In the genomic region with DNA sequence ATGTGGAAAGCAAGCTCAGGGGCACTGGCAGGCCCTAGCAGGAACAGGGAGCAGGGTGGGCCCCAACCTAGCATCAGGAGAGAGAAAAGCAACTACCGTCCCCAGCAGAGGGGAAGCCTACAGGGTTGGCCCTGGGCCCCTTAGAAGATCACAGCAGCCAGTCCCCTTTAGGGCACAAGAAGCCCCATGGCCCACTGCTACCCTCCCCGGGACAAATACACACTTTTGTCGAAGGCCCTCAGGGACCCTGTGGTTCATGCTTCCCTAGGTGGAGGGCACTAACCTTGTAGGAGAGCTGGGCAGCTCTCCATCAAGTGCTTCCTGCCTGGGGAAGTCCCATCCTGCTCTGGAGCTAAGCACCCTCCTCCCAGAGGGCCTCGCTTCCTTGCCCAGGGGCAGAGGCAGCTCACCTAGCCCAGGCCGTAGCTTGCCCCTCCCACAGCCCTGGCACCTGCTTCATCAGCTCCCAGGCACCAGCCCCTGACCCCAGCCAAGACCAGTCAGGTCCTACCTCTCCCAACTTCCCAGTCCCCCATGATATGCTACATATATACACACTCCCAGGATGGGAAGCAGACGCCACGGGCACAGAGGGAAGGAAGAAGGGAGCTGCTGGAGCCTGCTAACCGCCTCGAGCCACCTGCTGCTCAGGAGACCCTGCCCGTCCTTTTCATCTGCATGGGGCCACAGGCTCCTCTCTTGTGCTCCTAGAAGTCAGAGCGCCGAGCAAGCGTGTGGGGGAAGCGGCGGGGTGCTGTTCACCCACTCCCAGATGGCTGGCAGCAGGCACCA, we compare ENCODE assay signal across 10 cellular contexts. TPM values are rescaled to one million over a fixed set of nuclear protein-coding genes. Genes with fewer than 3 reads are reported as not detected.
A peak's percentile ranks its signal among the peaks of the same experiment; 100 is the strongest.
DNase-seq lines count a peak whose midpoint lies in the region; ATAC-seq and TF ChIP-seq lines count a peak whose summit lies in the region.
"Had no signal": no experiment of that assay in that cellular context is flagged by ENCODE, and none has a peak within 500 bp of the region (broad histone marks: within the 10 kb centered on the region; RNA-seq: fewer than 3 reads in every experiment).

No MANE protein-coding gene starts in this region.

- H3K4me1 ChIP-seq in foreskin keratinocyte = no peaks in the 10 kb centered on the region

- peak; percentile 65 for DNase-seq in activated CD8-positive, alpha-beta memory T cell treated with anti-CD3 and anti-CD28 coated beads for 24 hours
- no peak for DNase-seq in activated CD8-positive, alpha-beta memory T cell treated with anti-CD3 and anti-CD28 coated beads, Interleukin-2, amount 50 U/mL, for 4 hours
- DNase-seq in foreskin keratinocyte = no peak
- DNase-seq in activated gamma-delta T cell treated with Interleukin-2 at 50 U/mL for 16 hours = no peak
- DNase-seq in COLO829 (ENCODE audit: low spot score) = no peak
- DNase-seq: retina, SW 1271 had no signal

- peaks cover 62% of the 10 kb centered on the region for H3K36me3 Mint-ChIP-seq in stimulated activated naive CD8-positive, alpha-beta T cell treated with anti-CD3 and anti-CD28 coated beads, Interleukin-15, Interleukin-2, amounts not matched to agents 100 ng/mL and 50 ng/mL, for 24 hours (ENCODE audit: low read depth)

- no peak for TF ChIP-seq CTCF in foreskin keratinocyte (conservative IDR thresholded peaks at IDR 0.05)

- H3K27me3 Mint-ChIP-seq in stimulated activated naive CD8-positive, alpha-beta T cell treated with anti-CD3 and anti-CD28 coated beads, Interleukin-15, Interleukin-2, amounts not matched to agents 100 ng/mL and 50 ng/mL, for 24 hours = no peaks in the 10 kb centered on the region

- H3K4me1 Mint-ChIP-seq in stimulated activated naive CD8-positive, alpha-beta T cell treated with anti-CD3 and anti-CD28 coated beads, Interleukin-15, Interleukin-2, amounts not matched to agents 100 ng/mL and 50 ng/mL, for 24 hours (ENCODE audit: low read depth) = peaks cover 44% of the 10 kb centered on the region

- no peak overlapping the region for H3K4me3 Mint-ChIP-seq in stimulated activated naive CD8-positive, alpha-beta T cell treated with anti-CD3 and anti-CD28 coated beads, Interleukin-15, Interleukin-2, amounts not matched to agents 100 ng/mL and 50 ng/mL, for 24 hours

- H3K27ac ChIP-seq in foreskin keratinocyte = no peak overlapping the region

- no peaks in the 10 kb centered on the region for H3K27me3 ChIP-seq in foreskin keratinocyte

- ATAC-seq in foreskin keratinocyte (peak; percentile 34), GM21717 (IDR thresholded peaks at IDR 0.05; ENCODE audit: unreplicated experiment) (no peak)

- no peaks in the 10 kb centered on the region for H3K9me3 Mint-ChIP-seq in stimulated activated naive CD8-positive, alpha-beta T cell treated with anti-CD3 and anti-CD28 coated beads, Interleukin-15, Interleukin-2, amounts not matched to agents 100 ng/mL and 50 ng/mL, for 24 hours

- peak overlapping the region; percentile 50 for H3K27ac Mint-ChIP-seq in stimulated activated naive CD8-positive, alpha-beta T cell treated with anti-CD3 and anti-CD28 coated beads, Interleukin-15, Interleukin-2, amounts not matched to agents 100 ng/mL and 50 ng/mL, for 24 hours

TF ChIP-seq in PFSK-1, 5 proteins besides CTCF, POLR2A, EP300 and RAD21:
- TF ChIP-seq TAF1 (IDR thresholded peaks at IDR 0.05; ENCODE audit: borderline replicate concordance, insufficient read depth, low read length) = no peak
- 0 out of 2 replicates have a peak, but pooled peaks have one; percentile 37 for TF ChIP-seq POLR2AphosphoS5 (IDR thresholded peaks at IDR 0.05; ENCODE audit: low read depth, low read length)
- TF ChIP-seq, protein P1, sequence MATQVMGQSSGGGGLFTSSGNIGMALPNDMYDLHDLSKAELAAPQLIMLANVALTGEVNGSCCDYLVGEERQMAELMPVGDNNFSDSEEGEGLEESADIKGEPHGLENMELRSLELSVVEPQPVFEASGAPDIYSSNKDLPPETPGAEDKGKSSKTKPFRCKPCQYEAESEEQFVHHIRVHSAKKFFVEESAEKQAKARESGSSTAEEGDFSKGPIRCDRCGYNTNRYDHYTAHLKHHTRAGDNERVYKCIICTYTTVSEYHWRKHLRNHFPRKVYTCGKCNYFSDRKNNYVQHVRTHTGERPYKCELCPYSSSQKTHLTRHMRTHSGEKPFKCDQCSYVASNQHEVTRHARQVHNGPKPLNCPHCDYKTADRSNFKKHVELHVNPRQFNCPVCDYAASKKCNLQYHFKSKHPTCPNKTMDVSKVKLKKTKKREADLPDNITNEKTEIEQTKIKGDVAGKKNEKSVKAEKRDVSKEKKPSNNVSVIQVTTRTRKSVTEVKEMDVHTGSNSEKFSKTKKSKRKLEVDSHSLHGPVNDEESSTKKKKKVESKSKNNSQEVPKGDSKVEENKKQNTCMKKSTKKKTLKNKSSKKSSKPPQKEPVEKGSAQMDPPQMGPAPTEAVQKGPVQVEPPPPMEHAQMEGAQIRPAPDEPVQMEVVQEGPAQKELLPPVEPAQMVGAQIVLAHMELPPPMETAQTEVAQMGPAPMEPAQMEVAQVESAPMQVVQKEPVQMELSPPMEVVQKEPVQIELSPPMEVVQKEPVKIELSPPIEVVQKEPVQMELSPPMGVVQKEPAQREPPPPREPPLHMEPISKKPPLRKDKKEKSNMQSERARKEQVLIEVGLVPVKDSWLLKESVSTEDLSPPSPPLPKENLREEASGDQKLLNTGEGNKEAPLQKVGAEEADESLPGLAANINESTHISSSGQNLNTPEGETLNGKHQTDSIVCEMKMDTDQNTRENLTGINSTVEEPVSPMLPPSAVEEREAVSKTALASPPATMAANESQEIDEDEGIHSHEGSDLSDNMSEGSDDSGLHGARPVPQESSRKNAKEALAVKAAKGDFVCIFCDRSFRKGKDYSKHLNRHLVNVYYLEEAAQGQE (IDR thresholded peaks at IDR 0.05; ENCODE audit: insufficient read depth in 1 of 2, low read depth in 2 of 2, low read length in 2 of 2) = no peak
- TF ChIP-seq FOXP2 (optimal IDR thresholded peaks at IDR 0.05; ENCODE audit: borderline replicate concordance, extremely low read depth, extremely low read length, insufficient read depth) = no peak
- no peak for TF ChIP-seq SIN3A (IDR thresholded peaks at IDR 0.05; ENCODE audit: borderline replicate concordance, insufficient read depth, low read length)

RNA-seq across cellular contexts. Expression of a gene that starts 20.1 kb away (rescaled TPM):
- 46.2 TPM for polyA plus RNA-seq in PFSK-1 (2012; ENCODE audit: insufficient read length, low read depth)
- 47.7 and 48.4 TPM in 2 replicates for total RNA-seq in foreskin keratinocyte
- 29.9 and 33.0 TPM in 2 replicates for polyA plus RNA-seq in foreskin keratinocyte

RNA-seq across cellular contexts. Expression of a gene that starts 29.9 kb away (rescaled TPM):
- 51.8 TPM for polyA plus RNA-seq in PFSK-1 (2012; ENCODE audit: insufficient read length, low read depth)
- total RNA-seq in foreskin keratinocyte = 27.5 and 33.2 TPM in 2 replicates
- 13.1 and 13.5 TPM in 2 replicates for polyA plus RNA-seq in foreskin keratinocyte

RNA-seq across cellular contexts. Expression of a gene that starts 34.9 kb away (rescaled TPM):
- polyA plus RNA-seq in PFSK-1 (2012; ENCODE audit: insufficient read length, low read depth) = 65.4 TPM
- 52.3 and 55.9 TPM in 2 replicates for total RNA-seq in foreskin keratinocyte
- 30.6 and 32.4 TPM in 2 replicates for polyA plus RNA-seq in foreskin keratinocyte

RNA-seq across cellular contexts. Expression of a gene that starts 53.9 kb away (rescaled TPM):
- polyA plus RNA-seq in PFSK-1 (2012; ENCODE audit: insufficient read length, low read depth) = 48.3 TPM
- 81.5 and 83.3 TPM in 2 replicates for total RNA-seq in foreskin keratinocyte
- 107 and 127 TPM in 2 replicates for polyA plus RNA-seq in foreskin keratinocyte

RNA-seq across cellular contexts. Expression of a gene that starts 58.3 kb away (rescaled TPM):
- 21.0 TPM for polyA plus RNA-seq in PFSK-1 (2012; ENCODE audit: insufficient read length, low read depth)
- 14.0 and 16.3 TPM in 2 replicates for total RNA-seq in foreskin keratinocyte
- 16.7 and 18.8 TPM in 2 replicates for polyA plus RNA-seq in foreskin keratinocyte
